2 cellular contexts compared by ENCODE assay signal in genomic region chr3:61674595-61674994, GRCh38.
TF ChIP-seq lines count a peak whose summit lies in the region.

No MANE protein-coding gene starts in this region.

TF ChIP-seq in GM23338, 12 proteins besides CTCF, POLR2A, EP300 and RAD21:
- TF ChIP-seq NANOG (IDR thresholded peaks at IDR 0.05; ENCODE audit: borderline replicate concordance) = no peak
- no peak for TF ChIP-seq STAT1 (IDR thresholded peaks at IDR 0.05; ENCODE audit: unreplicated experiment)
- TF ChIP-seq, protein P1, sequence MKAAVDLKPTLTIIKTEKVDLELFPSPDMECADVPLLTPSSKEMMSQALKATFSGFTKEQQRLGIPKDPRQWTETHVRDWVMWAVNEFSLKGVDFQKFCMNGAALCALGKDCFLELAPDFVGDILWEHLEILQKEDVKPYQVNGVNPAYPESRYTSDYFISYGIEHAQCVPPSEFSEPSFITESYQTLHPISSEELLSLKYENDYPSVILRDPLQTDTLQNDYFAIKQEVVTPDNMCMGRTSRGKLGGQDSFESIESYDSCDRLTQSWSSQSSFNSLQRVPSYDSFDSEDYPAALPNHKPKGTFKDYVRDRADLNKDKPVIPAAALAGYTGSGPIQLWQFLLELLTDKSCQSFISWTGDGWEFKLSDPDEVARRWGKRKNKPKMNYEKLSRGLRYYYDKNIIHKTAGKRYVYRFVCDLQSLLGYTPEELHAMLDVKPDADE (IDR thresholded peaks at IDR 0.05) = no peak
- TF ChIP-seq ZNF462 (CRISPR knock-in tag; IDR thresholded peaks at IDR 0.05) = no peak
- no peak for TF ChIP-seq REST (IDR thresholded peaks at IDR 0.05; ENCODE audit: unreplicated experiment)
- no peak for TF ChIP-seq JUNB (IDR thresholded peaks at IDR 0.05; ENCODE audit: unreplicated experiment)
- TF ChIP-seq ZNF114 (CRISPR knock-in tag; IDR thresholded peaks at IDR 0.05) = no peak
- TF ChIP-seq EZH2 (IDR thresholded peaks at IDR 0.05; ENCODE audit: low read depth, unreplicated experiment) = no peak
- TF ChIP-seq POLR2AphosphoS5 (IDR thresholded peaks at IDR 0.05; ENCODE audit: low read depth) = no peak
- no peak for TF ChIP-seq CREB1 (CRISPR knock-in tag; IDR thresholded peaks at IDR 0.05; ENCODE audit: low read depth)
- TF ChIP-seq EZH2phosphoT487 (IDR thresholded peaks at IDR 0.05; ENCODE audit: unreplicated experiment) = no peak
- no peak for TF ChIP-seq ZNF331 (CRISPR knock-in tag; IDR thresholded peaks at IDR 0.05; ENCODE audit: low read depth)

TF ChIP-seq in H1, 55 proteins besides CTCF, POLR2A, EP300 and RAD21:
- TF ChIP-seq TEAD4 (IDR thresholded peaks at IDR 0.05; ENCODE audit: low read depth, low read length) = 0 out of 2 replicates have a peak, but pooled peaks have one; percentile 19
- TF ChIP-seq, protein P2, sequence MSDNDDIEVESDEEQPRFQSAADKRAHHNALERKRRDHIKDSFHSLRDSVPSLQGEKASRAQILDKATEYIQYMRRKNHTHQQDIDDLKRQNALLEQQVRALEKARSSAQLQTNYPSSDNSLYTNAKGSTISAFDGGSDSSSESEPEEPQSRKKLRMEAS (IDR thresholded peaks at IDR 0.05) = no peak
